1 cellular context compared by ENCODE assay signal in the genomic region with DNA sequence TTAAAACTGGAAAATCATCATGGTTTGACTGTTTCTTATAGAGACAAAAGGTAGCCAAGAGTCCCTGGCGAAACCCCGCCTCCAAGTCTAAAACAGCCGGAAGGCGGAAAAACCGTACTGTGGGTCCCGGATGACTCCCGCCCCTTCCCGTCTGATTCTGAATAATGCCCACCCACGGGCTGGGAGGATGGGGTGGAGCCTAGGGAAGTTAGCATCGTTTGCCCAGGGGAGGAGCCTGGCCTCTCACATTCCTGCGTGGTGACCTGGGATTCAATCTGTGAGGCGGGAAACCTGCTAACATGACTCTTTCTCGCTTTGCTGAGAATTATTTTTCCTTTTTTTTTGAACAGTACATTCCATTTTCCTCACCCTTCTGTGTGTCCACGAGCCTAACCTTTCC.
TF ChIP-seq lines count a peak whose summit lies in the region.

No MANE protein-coding gene starts in this region.

TF ChIP-seq in K562, 482 proteins besides CTCF, POLR2A, EP300 and RAD21 (continued from another document):
- TF ChIP-seq ZNF445 (CRISPR knock-in tag; IDR thresholded peaks at IDR 0.05; ENCODE audit: low read depth) = no peak
- TF ChIP-seq IRF1 (CRISPR knock-in tag; IDR thresholded peaks at IDR 0.05; ENCODE audit: borderline replicate concordance) = no peak
- TF ChIP-seq, protein P1, sequence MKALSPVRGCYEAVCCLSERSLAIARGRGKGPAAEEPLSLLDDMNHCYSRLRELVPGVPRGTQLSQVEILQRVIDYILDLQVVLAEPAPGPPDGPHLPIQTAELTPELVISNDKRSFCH (CRISPR knock-in tag; IDR thresholded peaks at IDR 0.05) = no peak
- TF ChIP-seq, protein P1 (tag; IDR thresholded peaks at IDR 0.05) = no peak
- TF ChIP-seq SMARCB1 (IDR thresholded peaks at IDR 0.05; ENCODE audit: insufficient read length, low read depth) = no peak
- TF ChIP-seq RBFOX2 (IDR thresholded peaks at IDR 0.05; ENCODE audit: low read depth, low read length) = no peak
- TF ChIP-seq DDX20 (tag; IDR thresholded peaks at IDR 0.05; ENCODE audit: low read depth) = no peak
